18 cellular contexts compared by ENCODE assay signal in genomic region chr16:12690024-12690423, GRCh38.
A peak's percentile ranks its signal among the peaks of the same experiment; 100 is the strongest.
DNase-seq lines count a peak whose midpoint lies in the region.
"Had no signal": no experiment of that assay in that cellular context is flagged by ENCODE, and none has a peak within 500 bp of the region (broad histone marks: within the 10 kb centered on the region; RNA-seq: fewer than 3 reads in every experiment).

No MANE protein-coding gene starts in this region.

- peak overlapping the region; percentile 45 for H3K4me2 ChIP-seq in BLaER1
- peak overlapping the region in 8 of 11 experiments; percentile 21 to 71 (median 52); a peak in 16 of 22 replicates for H3K4me2 ChIP-seq in BLaER1 treated with 17β-estradiol and CSF1 and Interleukin-3, amounts not matched to agents 10 nM and 100 nM

- H3K4me3 ChIP-seq in BLaER1: no peak overlapping the region
- no peak overlapping the region for H3K4me3 ChIP-seq in BLaER1 treated with 17β-estradiol and CSF1 and Interleukin-3, amounts not matched to agents 10 nM and 100 nM
- H3K4me3 ChIP-seq: HAP-1 had no signal

- H3K4me1 Mint-ChIP-seq in activated CD4-positive, alpha-beta memory T cell treated with anti-CD3 and anti-CD28 coated beads, Interleukin-2, amount 10 ng/mL, durations not matched to agents 7 days and 5 days: peaks cover 14% of the 10 kb centered on the region
- peaks cover 4% of the 10 kb centered on the region for H3K4me1 Mint-ChIP-seq in activated CD4-positive, alpha-beta memory T cell treated with anti-CD3 and anti-CD28 coated beads for 36 hours (ENCODE audit: low read depth)
- H3K4me1 Mint-ChIP-seq: B cell had no signal

- H3K27me3 Mint-ChIP-seq in activated CD4-positive, alpha-beta memory T cell treated with anti-CD3 and anti-CD28 coated beads, Interleukin-2, amount 10 ng/mL, durations not matched to agents 7 days and 5 days: no peaks in the 10 kb centered on the region
- H3K27me3 Mint-ChIP-seq in activated CD4-positive, alpha-beta memory T cell treated with anti-CD3 and anti-CD28 coated beads for 36 hours: no peaks in the 10 kb centered on the region
- H3K27me3 Mint-ChIP-seq: B cell; CD4-positive, alpha-beta memory T cell had no signal

- 0 out of 2 replicates have a peak, but pooled peaks cover 12% of the 10 kb centered on the region for H3K36me3 ChIP-seq in BLaER1
- peaks cover 0 to 80% (median 21%) of the 10 kb centered on the region in 11 experiments; a peak in 11 of 22 replicates for H3K36me3 ChIP-seq in BLaER1 treated with 17β-estradiol and CSF1 and Interleukin-3, amounts not matched to agents 10 nM and 100 nM
- no peaks in the 10 kb centered on the region for H3K36me3 ChIP-seq in KOPT-K1 (ENCODE audit: insufficient read depth, low read length)
- H3K36me3 ChIP-seq: HAP-1 had no signal

- H3K9ac ChIP-seq in BLaER1: no peak overlapping the region
- 0 out of 22 replicates have a peak overlapping the region, but pooled peaks of 1 of the 11 experiments have one; percentile 3 for H3K9ac ChIP-seq in BLaER1 treated with 17β-estradiol and CSF1 and Interleukin-3, amounts not matched to agents 10 nM and 100 nM

- H3K27ac Mint-ChIP-seq in activated CD4-positive, alpha-beta memory T cell treated with anti-CD3 and anti-CD28 coated beads, Interleukin-2, amount 10 ng/mL, durations not matched to agents 7 days and 5 days: peak overlapping the region; percentile 21
- H3K27ac Mint-ChIP-seq in activated CD4-positive, alpha-beta memory T cell treated with anti-CD3 and anti-CD28 coated beads for 36 hours: no peak overlapping the region
- H3K27ac Mint-ChIP-seq: B cell, HFFc6 had no signal

- no peak for DNase-seq in activated CD4-positive, alpha-beta memory T cell treated with anti-CD3 and anti-CD28 coated beads, Interleukin-2, amount 10 ng/mL, durations not matched to agents 7 days and 5 days
- DNase-seq in activated CD4-positive, alpha-beta memory T cell treated with anti-CD3 and anti-CD28 coated beads for 36 hours: no peak
- DNase-seq in AML-193 (lab: John Stamatoyannopoulos, UW): no peak
- no peak for DNase-seq in effector CD8-positive, alpha-beta T cell (lab: John Stamatoyannopoulos, UW)
- DNase-seq in mucosa of gallbladder (ENCODE audit: low spot score): no peak
- DNase-seq: C1 segment of cervical spinal cord, Calu3, COR-L47, DMS53, DMS79 treated with DMSO at 0.1 percent for 48 hours, GOT3, HFFc6 had no signal

- intact Hi-C loops in activated CD4-positive, alpha-beta memory T cell treated with anti-CD3 and anti-CD28 coated beads for 36 hours (cut with micrococcal nuclease): no loop called here

- CTCF ChIA-PET in activated CD4-positive, alpha-beta memory T cell treated with anti-CD3 and anti-CD28 coated beads, Interleukin-2, amount 10 ng/mL, durations not matched to agents 7 days and 5 days (lab: Charles Lee): no interaction called here
- CTCF ChIA-PET in activated CD4-positive, alpha-beta memory T cell treated with anti-CD3 and anti-CD28 coated beads for 36 hours (lab: Charles Lee): interaction anchor here (0.6 kb wide), 1 partner anchor 406 kb away, joined by 3 read pairs; no protein-coding TSS in a partner anchor

- no peaks in the 10 kb centered on the region for H3K27me3 ChIP-seq in BLaER1
- no peaks in the 10 kb centered on the region for H3K27me3 ChIP-seq in BLaER1 treated with 17β-estradiol and CSF1 and Interleukin-3, amounts not matched to agents 10 nM and 100 nM

- H3K9me3 ChIP-seq in BLaER1 (no peaks in the 10 kb centered on the region), KOPT-K1 (ENCODE audit: insufficient read depth, low read length, poor library complexity, severe bottlenecking) (no peaks in the 10 kb centered on the region)
- peaks cover 0 to 12% (median 0%) of the 10 kb centered on the region in 11 experiments; a peak in 2 of 22 replicates for H3K9me3 ChIP-seq in BLaER1 treated with 17β-estradiol and CSF1 and Interleukin-3, amounts not matched to agents 10 nM and 100 nM (replicated peaks in 1 of 11)
- H3K9me3 ChIP-seq: HAP-1 had no signal

- POLR2A ChIA-PET in activated CD4-positive, alpha-beta memory T cell treated with anti-CD3 and anti-CD28 coated beads, Interleukin-2, amount 10 ng/mL, durations not matched to agents 7 days and 5 days (lab: Charles Lee): interaction anchor here (0.5 kb wide), 1 partner anchor 109 kb away, joined by 3 read pairs; no protein-coding TSS in a partner anchor
- POLR2A ChIA-PET in activated CD4-positive, alpha-beta memory T cell treated with anti-CD3 and anti-CD28 coated beads for 36 hours (lab: Charles Lee): interaction anchor here (0.7 kb wide), 1 partner anchor 60 kb away, joined by 3 read pairs; no protein-coding TSS in a partner anchor

- H4K20me1 ChIP-seq in BLaER1: no peaks in the 10 kb centered on the region
- peaks cover 0 to 95% (median 8%) of the 10 kb centered on the region in 11 experiments; a peak in 11 of 22 replicates for H4K20me1 ChIP-seq in BLaER1 treated with 17β-estradiol and CSF1 and Interleukin-3, amounts not matched to agents 10 nM and 100 nM

- H3K4me3 Mint-ChIP-seq in activated CD4-positive, alpha-beta memory T cell treated with anti-CD3 and anti-CD28 coated beads, Interleukin-2, amount 10 ng/mL, durations not matched to agents 7 days and 5 days: no peak overlapping the region
- no peak overlapping the region for H3K4me3 Mint-ChIP-seq in activated CD4-positive, alpha-beta memory T cell treated with anti-CD3 and anti-CD28 coated beads for 36 hours
- H3K4me3 Mint-ChIP-seq: B cell; CD4-positive, alpha-beta memory T cell; HFFc6 had no signal

- no peaks in the 10 kb centered on the region for H3K9me3 Mint-ChIP-seq in activated CD4-positive, alpha-beta memory T cell treated with anti-CD3 and anti-CD28 coated beads, Interleukin-2, amount 10 ng/mL, durations not matched to agents 7 days and 5 days
- H3K9me3 Mint-ChIP-seq in activated CD4-positive, alpha-beta memory T cell treated with anti-CD3 and anti-CD28 coated beads for 36 hours: no peaks in the 10 kb centered on the region
- H3K9me3 Mint-ChIP-seq: HFFc6 had no signal

- H3K36me3 Mint-ChIP-seq in activated CD4-positive, alpha-beta memory T cell treated with anti-CD3 and anti-CD28 coated beads, Interleukin-2, amount 10 ng/mL, durations not matched to agents 7 days and 5 days (ENCODE audit: low read depth): peaks cover 16% of the 10 kb centered on the region
- peaks cover 6% of the 10 kb centered on the region for H3K36me3 Mint-ChIP-seq in activated CD4-positive, alpha-beta memory T cell treated with anti-CD3 and anti-CD28 coated beads for 36 hours

- H3K4me1 ChIP-seq in BLaER1: peaks cover 38% of the 10 kb centered on the region
- H3K4me1 ChIP-seq in BLaER1 treated with 17β-estradiol and CSF1 and Interleukin-3, amounts not matched to agents 10 nM and 100 nM: peaks cover 13 to 39% (median 28%) of the 10 kb centered on the region in 10 experiments
- H3K4me1 ChIP-seq: HAP-1 had no signal

- H3K27ac ChIP-seq in BLaER1 (no peak overlapping the region), KOPT-K1 (ENCODE audit: low read depth, low read length, poor library complexity, severe bottlenecking) (peak overlapping the region; percentile 60)
- peak overlapping the region in 2 of 11 experiments; percentile 23 to 33; a peak in 1 of 22 replicates for H3K27ac ChIP-seq in BLaER1 treated with 17β-estradiol and CSF1 and Interleukin-3, amounts not matched to agents 10 nM and 100 nM
